In genomic region chr6:132733288-132733687, GRCh38 we compare ENCODE assay signal across 20 cellular contexts. TPM values are rescaled to one million over a fixed set of nuclear protein-coding genes. Genes with fewer than 3 reads are reported as not detected.
DNase-seq lines count a peak whose midpoint lies in the region; ATAC-seq, FAIRE-seq and TF ChIP-seq lines count a peak whose summit lies in the region.
"Had no signal": no experiment of that assay in that cellular context is flagged by ENCODE, and none has a peak within 500 bp of the region (broad histone marks: within the 10 kb centered on the region; RNA-seq: fewer than 3 reads in every experiment).

No MANE protein-coding gene starts in this region.

- no TSS peak for BruUV-seq in MCF 10A (replicated peaks; lab: Mats Ljungman, UMichigan)
- BruUV-seq in PC-3 (replicated peaks; lab: Mats Ljungman, UMichigan) = no TSS peak

- H3K14ac ChIP-seq in mesenchymal stem cell (ENCODE audit: low read length in 2 of 2) = no peak overlapping the region

- CTCF ChIA-PET in MCF 10A (lab: Yijun Ruan, JAX) = interaction anchor here (0.9 kb wide), 1 partner anchor 63 kb away, joined by 3 read pairs; no protein-coding TSS in a partner anchor
- CTCF ChIA-PET in PC-3 (lab: Charles Lee) = no interaction called here

- H3K9ac ChIP-seq in PC-3 (ENCODE audit: low read length) (no peak overlapping the region), mesenchymal stem cell (ENCODE audit: low read length) (no peak overlapping the region)

- FAIRE-seq in GM12891 (lab: Jason Lieb, UNC) = no peak
- FAIRE-seq: A549, K562 had no signal

- no peak overlapping the region for H2BK12ac ChIP-seq in mesenchymal stem cell (ENCODE audit: low read length in 2 of 2)

- H2AFZ ChIP-seq in PC-3 (ENCODE audit: low read length) (no peak overlapping the region), mesenchymal stem cell (ENCODE audit: low read depth, low read length) (no peak overlapping the region)

- no peaks in the 10 kb centered on the region for H3K79me1 ChIP-seq in mesenchymal stem cell (replicated peaks; ENCODE audit: low read length, poor library complexity, severe bottlenecking)

- DNase-seq in MCF 10A (ENCODE audit: unreplicated experiment) (no peak), breast epithelium (ENCODE audit: low spot score in 2 of 2) (no peak), PC-3 (peak; percentile 10), mesenchymal stem cell (peak; percentile 43), GM12891 (ENCODE audit: insufficient read length, low spot score) (no peak), NCI-H446 (lab: John Stamatoyannopoulos, UW) (no peak), HPDE6-E6E7 (ENCODE audit: extremely low spot score) (no peak)
- DNase-seq: CD4-positive, alpha-beta memory T cell; DMS79 treated with DMSO at 0.1 percent for 48 hours; H9; NCI-H1436; NCI-H1930; NCI-H2171 treated with DMSO at 0.1 percent for 48 hours; NCI-H748 treated with DMSO at 0.1 percent for 48 hours; NK-92 treated with Interleukin-12 subunit alpha and Interleukin-12 subunit beta, amount 100 ng/mL, for 24 hours; Right ventricle myocardium superior had no signal

- H3K36me3 ChIP-seq in breast epithelium (no peaks in the 10 kb centered on the region), PC-3 (ENCODE audit: low read depth, low read length) (no peaks in the 10 kb centered on the region), mesenchymal stem cell (ENCODE audit: control insufficient read depth in 1 of 2, insufficient read depth in 2 of 2, low read depth in 1 of 2, low read length in 2 of 2) (no peaks in the 10 kb centered on the region)

- peak overlapping the region; percentile 59 for H3K4me3 Mint-ChIP-seq in MCF 10A (ENCODE audit: unreplicated experiment)
- H3K4me3 Mint-ChIP-seq: CD4-positive, alpha-beta memory T cell; H9 had no signal

- H3K27me3 ChIP-seq in breast epithelium (no peaks in the 10 kb centered on the region), PC-3 (ENCODE audit: low read length) (no peaks in the 10 kb centered on the region), mesenchymal stem cell (ENCODE audit: control insufficient read depth in 1 of 2, insufficient read depth in 1 of 2, low read length in 2 of 2) (no peaks in the 10 kb centered on the region)

- peak overlapping the region; percentile 86 for H3K27ac Mint-ChIP-seq in MCF 10A (ENCODE audit: low read depth, unreplicated experiment)
- H3K27ac Mint-ChIP-seq: CD4-positive, alpha-beta memory T cell; H9 had no signal

- intact Hi-C loops in MCF 10A (cut with micrococcal nuclease) = no loop called here
- intact Hi-C loops in breast epithelium (cut with DNase I; ENCODE audit: low total_unique reads) = no loop called here
- intact Hi-C loops in PC-3 (cut with micrococcal nuclease) = no loop called here

- no peak overlapping the region for H3K4ac ChIP-seq in mesenchymal stem cell (ENCODE audit: low read depth in 1 of 2, low read length in 2 of 2)

- no peak overlapping the region for H3K4me3 ChIP-seq in breast epithelium
- no peak overlapping the region for H3K4me3 ChIP-seq in PC-3 (ENCODE audit: low read length)
- no peak overlapping the region for H3K4me3 ChIP-seq in mesenchymal stem cell (ENCODE audit: insufficient read depth in 1 of 2, low read depth in 1 of 2, low read length in 2 of 2)
- H3K4me3 ChIP-seq: A549, K562 had no signal

- no peak overlapping the region for H4K8ac ChIP-seq in mesenchymal stem cell (ENCODE audit: low read length)

- POLR2A ChIA-PET in MCF 10A (lab: Yijun Ruan, JAX) (interaction anchor here (1.8 to 6.0 kb wide), 3 partner anchors 9 to 81 kb away, joined by 7 to 52 read pairs (median 38); partner anchors contain the start of gene RPS12), PC-3 (lab: Charles Lee; ENCODE audit: unreplicated experiment) (no interaction called here)

- no peak overlapping the region for H2BK5ac ChIP-seq in mesenchymal stem cell (ENCODE audit: low read depth, low read length, poor library complexity, severe bottlenecking)

- H3K27ac ChIP-seq in breast epithelium (no peak overlapping the region), PC-3 (ENCODE audit: low read length) (no peak overlapping the region), mesenchymal stem cell (ENCODE audit: low read length, poor library complexity, severe bottlenecking) (no peak overlapping the region)
- H3K27ac ChIP-seq: A549 had no signal

- no peaks in the 10 kb centered on the region for H3K36me3 Mint-ChIP-seq in MCF 10A (ENCODE audit: insufficient read depth, unreplicated experiment)
- H3K36me3 Mint-ChIP-seq: CD4-positive, alpha-beta memory T cell had no signal

- H3K9me3 ChIP-seq in breast epithelium (no peaks in the 10 kb centered on the region), PC-3 (ENCODE audit: low read length) (no peaks in the 10 kb centered on the region), mesenchymal stem cell (ENCODE audit: control insufficient read depth, low read length) (no peaks in the 10 kb centered on the region)
- H3K9me3 ChIP-seq: A549 had no signal

- peak overlapping the region in 1 of 2 experiments; percentile 21 for H3K18ac ChIP-seq in mesenchymal stem cell (ENCODE audit: low read depth in 1 of 2, low read length in 2 of 2)

- no peaks in the 10 kb centered on the region for H3K9me3 Mint-ChIP-seq in MCF 10A (ENCODE audit: unreplicated experiment)
- H3K9me3 Mint-ChIP-seq: H9 had no signal

- H4K91ac ChIP-seq in mesenchymal stem cell (ENCODE audit: low read length) = no peak overlapping the region

- TF ChIP-seq CTCF in MCF 10A (IDR thresholded peaks at IDR 0.05; ENCODE audit: unreplicated experiment) = no peak
- no peak for TF ChIP-seq CTCF in breast epithelium (IDR thresholded peaks at IDR 0.05)
- no peak for TF ChIP-seq CTCF in PC-3 (conservative IDR thresholded peaks at IDR 0.05; ENCODE audit: low read depth, low read length)

- no peaks in the 10 kb centered on the region for H4K20me1 ChIP-seq in PC-3 (ENCODE audit: low read length)

- no peaks in the 10 kb centered on the region for H3K27me3 Mint-ChIP-seq in MCF 10A (ENCODE audit: insufficient read depth, unreplicated experiment)

- no peaks in the 10 kb centered on the region for H3K4me1 ChIP-seq in breast epithelium
- H3K4me1 ChIP-seq in PC-3 (ENCODE audit: insufficient read depth, low read length) = peaks cover 20% of the 10 kb centered on the region
- no peaks in the 10 kb centered on the region for H3K4me1 ChIP-seq in mesenchymal stem cell (ENCODE audit: control insufficient read depth, insufficient read depth, low read depth, low read length)

- peaks cover 46% of the 10 kb centered on the region for H3K4me1 Mint-ChIP-seq in MCF 10A (ENCODE audit: insufficient read depth, unreplicated experiment)
- H3K4me1 Mint-ChIP-seq: H9 had no signal

- no peak overlapping the region for H2BK120ac ChIP-seq in mesenchymal stem cell (ENCODE audit: low read depth, low read length)

- 51% methylated on average over 2 of the region's 2 CpGs for WGBS in mesenchymal stem cell

- no peaks in the 10 kb centered on the region for H3F3A ChIP-seq in PC-3 (ENCODE audit: low read length, unreplicated experiment)

- no peaks in the 10 kb centered on the region for H3K9me2 ChIP-seq in PC-3 (replicated peaks; ENCODE audit: low read length)

- no peak for ATAC-seq in PC-3
- ATAC-seq: A549, K562 had no signal

- no peak overlapping the region for H2AK5ac ChIP-seq in mesenchymal stem cell (ENCODE audit: low read length, severe bottlenecking)

- TF ChIP-seq POLR2A in breast epithelium (IDR thresholded peaks at IDR 0.05) (no peak), GM12891 (IDR thresholded peaks at IDR 0.05; ENCODE audit: low read depth, low read length) (no peak)

- H3K79me2 ChIP-seq in PC-3 (ENCODE audit: low read length) = no peaks in the 10 kb centered on the region

- no peak overlapping the region for H3K4me2 ChIP-seq in PC-3 (ENCODE audit: low read length)
- no peak overlapping the region for H3K4me2 ChIP-seq in mesenchymal stem cell (ENCODE audit: low read length, poor library complexity, severe bottlenecking)
- H3K4me2 ChIP-seq: A549 had no signal

- H3K23ac ChIP-seq in mesenchymal stem cell (ENCODE audit: low read length in 2 of 2) = no peak overlapping the region

- H2BK15ac ChIP-seq in mesenchymal stem cell (ENCODE audit: low read depth, poor library complexity, severe bottlenecking) = no peak overlapping the region

TF ChIP-seq in GM12891, 5 proteins besides CTCF, POLR2A, EP300 and RAD21:
- TF ChIP-seq POU2F2 (IDR thresholded peaks at IDR 0.05; ENCODE audit: low read depth, low read length) = no peak
- no peak for TF ChIP-seq PAX5 (IDR thresholded peaks at IDR 0.05; ENCODE audit: insufficient read depth, low read length, severe bottlenecking)
- no peak for TF ChIP-seq SPI1 (IDR thresholded peaks at IDR 0.05; ENCODE audit: low read depth, low read length)
- TF ChIP-seq POLR2AphosphoS5 (IDR thresholded peaks at IDR 0.05; ENCODE audit: low read depth, low read length) = no peak
- no peak for TF ChIP-seq TAF1 (IDR thresholded peaks at IDR 0.05; ENCODE audit: low read depth, low read length)

RNA-seq across cellular contexts. Expression of gene VNN1, which starts 19.4 kb away (rescaled TPM):
- total RNA-seq in MCF 10A (2022) (3.5 and 5.4 TPM in 2 replicates), breast epithelium (1 to 10 TPM in 2 of 3 donors, under 1 TPM in 1; 0.98 to 8.6 (median 2.6) TPM), PC-3 (2014; rRNA removed) (0.04 and 0.12 TPM in 2 replicates)
- polyA plus RNA-seq in mesenchymal stem cell (2013, experiment 1 of 2) = 0.03 TPM
- 0.03 TPM for polyA plus RNA-seq in mesenchymal stem cell (2013, experiment 2 of 2)
- 0.03 TPM for polyA plus RNA-seq in GM12891 (2012; ENCODE audit: low read depth, missing spikeins)
- total RNA-seq: H9, K562, NCI-H460 had no signal
- polyA plus RNA-seq: BJ; CD4-positive, alpha-beta memory T cell; K562 had no signal

RNA-seq across cellular contexts. Expression of gene VNN2, which starts 24.4 kb away (rescaled TPM):
- total RNA-seq in MCF 10A (2022) (not detected in 2 replicates), breast epithelium (1 to 10 TPM; 1.8 to 3.5 (median 2.9) TPM), PC-3 (2014; rRNA removed) (not detected in 2 replicates)
- 1.4 TPM for polyA plus RNA-seq in mesenchymal stem cell (2013, experiment 1 of 2)
- 1.1 TPM for polyA plus RNA-seq in mesenchymal stem cell (2013, experiment 2 of 2)
- 16.5 TPM for polyA plus RNA-seq in GM12891 (2012; ENCODE audit: low read depth, missing spikeins)
- total RNA-seq: H9, NCI-H460 had no signal
- polyA plus RNA-seq: A549, BJ had no signal

Comparison
In these comparisons a context has a peak if more than half of its experiments do, and no peak if none do; other contexts are left out.
1. DNase-seq: peak in PC-3 (single experiment) and mesenchymal stem cell (single experiment); none in MCF 10A (single experiment), breast epithelium (0 of 2), GM12891 (single experiment), NCI-H446 (0 of 2) and HPDE6-E6E7 (single experiment).